23 cellular contexts compared by ENCODE assay signal in the genomic region with DNA sequence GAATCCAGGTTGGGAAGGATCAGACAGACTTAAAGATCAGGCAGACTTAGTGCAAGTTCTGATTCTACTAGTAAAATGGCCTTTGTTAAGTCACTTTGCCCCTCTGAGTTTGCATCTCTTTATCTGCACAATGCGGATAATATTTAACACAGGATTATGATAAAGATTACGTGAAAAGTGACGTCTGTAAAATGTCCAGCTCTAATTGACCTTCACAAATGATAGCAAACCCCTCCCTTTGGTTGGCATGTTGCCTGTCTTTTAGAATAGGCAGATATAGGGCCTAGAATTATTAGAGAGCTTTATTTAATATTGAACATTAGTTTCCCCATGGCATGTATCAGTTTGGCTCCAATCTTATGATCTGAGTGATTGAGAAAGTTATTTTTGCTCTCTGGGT.
"Had no signal": no experiment of that assay in that cellular context is flagged by ENCODE, and none has a peak within 500 bp of the region (broad histone marks: within the 10 kb centered on the region; RNA-seq: fewer than 3 reads in every experiment).

No MANE protein-coding gene starts in this region.

- H3K27ac Mint-ChIP-seq: naive B cell; stimulated activated naive B cell treated with anti-CD40 and anti-IgM and Interleukin-4, amounts not matched to agents 10 μg/mL and 1 μg/mL and 100 μg/mL, for 72 hours had no signal

- H3K4me3 ChIP-seq: left ventricle myocardium inferior, lung, right atrium auricular region, right lobe of liver, stomach, testis, thyroid gland, transverse colon, upper lobe of left lung, vagina had no signal

- H3K9me3 ChIP-seq: left ventricle myocardium inferior, right atrium auricular region, right lobe of liver, stomach, testis, thyroid gland, transverse colon, upper lobe of left lung, vagina had no signal

- H3K4me1 Mint-ChIP-seq: naive B cell; neural crest cell; stimulated activated naive B cell treated with anti-CD40 and anti-IgM and Interleukin-4, amounts not matched to agents 10 μg/mL and 1 μg/mL and 100 μg/mL, for 72 hours had no signal

- FAIRE-seq: kidney had no signal

- H3K27me3 ChIP-seq: right atrium auricular region, right lobe of liver, stomach, testis, thyroid gland, transverse colon, upper lobe of left lung, vagina had no signal

- H3K4me3 Mint-ChIP-seq: naive B cell; nephron; neural crest cell; stimulated activated naive B cell treated with anti-CD40 and anti-IgM and Interleukin-4, amounts not matched to agents 10 μg/mL and 1 μg/mL and 100 μg/mL, for 72 hours had no signal

- H3K27ac ChIP-seq: parathyroid adenoma, right lobe of liver, stomach, testis, thyroid gland, transverse colon, upper lobe of left lung, vagina had no signal

- H3K36me3 ChIP-seq: left ventricle myocardium inferior, right atrium auricular region, right lobe of liver, stomach, thyroid gland, transverse colon, upper lobe of left lung, vagina had no signal

- H3K4me1 ChIP-seq: right lobe of liver, testis, thyroid gland had no signal

- H2AFZ ChIP-seq: parathyroid adenoma had no signal

- H3K9ac ChIP-seq: parathyroid adenoma had no signal

- H3K9me3 Mint-ChIP-seq: naive B cell; nephron; stimulated activated naive B cell treated with anti-CD40 and anti-IgM and Interleukin-4, amounts not matched to agents 10 μg/mL and 1 μg/mL and 100 μg/mL, for 72 hours had no signal

- H3K79me2 ChIP-seq: parathyroid adenoma had no signal

- H3K36me3 Mint-ChIP-seq: naive B cell; stimulated activated naive B cell treated with anti-CD40 and anti-IgM and Interleukin-4, amounts not matched to agents 10 μg/mL and 1 μg/mL and 100 μg/mL, for 72 hours had no signal

- H3K27me3 Mint-ChIP-seq: naive B cell; stimulated activated naive B cell treated with anti-CD40 and anti-IgM and Interleukin-4, amounts not matched to agents 10 μg/mL and 1 μg/mL and 100 μg/mL, for 72 hours had no signal

- ATAC-seq: right lobe of liver; stimulated activated naive B cell treated with anti-CD40 and anti-IgM and Interleukin-4, amounts not matched to agents 10 μg/mL and 1 μg/mL and 100 μg/mL, for 72 hours; stimulated activated naive CD8-positive, alpha-beta T cell treated with anti-CD3 and anti-CD28 coated beads, Interleukin-15, Interleukin-2, amounts not matched to agents 100 U/mL and 50 U/mL, for 24 hours had no signal

- DNase-seq: hippocampal formation; kidney; left ventricle myocardium inferior; naive B cell; nucleus accumbens; right lobe of liver; stimulated activated CD4-positive, alpha-beta T cell treated with anti-CD3 and anti-CD28 coated beads, Interleukin-12 subunit alpha, Interleukin-12 subunit beta, amount 100 ng/mL, for 4 hours; stimulated activated CD4-positive, alpha-beta T cell treated with anti-CD3 and anti-CD28 coated beads, Interleukin-15, amount 100 ng/mL, for 24 hours; stimulated activated CD4-positive, alpha-beta T cell treated with anti-CD3 and anti-CD28 coated beads, Interleukin-2, amount 100 ng/mL, for 24 hours; stimulated activated CD4-positive, alpha-beta T cell treated with anti-CD3 and anti-CD28 coated beads, Interleukin-4, amount 100 ng/mL, for 1 hour; stimulated activated naive B cell treated with anti-CD40 and anti-IgM and Interleukin-4, amounts not matched to agents 10 μg/mL and 1 μg/mL and 100 μg/mL, for 72 hours; stimulated activated naive CD8-positive, alpha-beta T cell treated with anti-CD3 and anti-CD28 coated beads, Interleukin-15, Interleukin-2, amounts not matched to agents 100 U/mL and 50 U/mL, for 24 hours; stomach; testis; thyroid gland; transverse colon; upper lobe of left lung had no signal
